Comparison of ENCODE assay signal across 26 cellular contexts in the genomic region with DNA sequence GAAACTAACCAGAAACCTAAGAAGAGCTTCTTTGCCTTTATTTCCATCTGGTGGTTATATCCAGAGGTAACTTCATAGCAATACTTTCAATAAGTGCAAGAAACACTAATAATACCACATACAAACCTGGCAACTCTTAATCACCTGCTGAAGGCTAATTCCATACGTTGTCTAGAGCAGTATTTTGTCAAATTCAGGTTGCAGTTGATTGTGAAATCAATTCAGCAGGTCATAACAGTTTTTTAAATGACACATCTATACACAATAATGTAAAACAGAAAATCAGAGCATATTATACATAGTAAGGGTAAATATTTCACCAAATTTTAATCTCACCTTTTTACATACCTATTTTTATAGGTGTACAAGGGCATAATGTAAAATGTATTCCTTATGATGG. TPM values are rescaled to one million over a fixed set of nuclear protein-coding genes. Genes with fewer than 3 reads are reported as not detected.
A peak's percentile ranks its signal among the peaks of the same experiment; 100 is the strongest.
DNase-seq lines count a peak whose midpoint lies in the region; ATAC-seq, FAIRE-seq and TF ChIP-seq lines count a peak whose summit lies in the region.
"Had no signal": no experiment of that assay in that cellular context is flagged by ENCODE, and none has a peak within 500 bp of the region (broad histone marks: within the 10 kb centered on the region; RNA-seq: fewer than 3 reads in every experiment).

No MANE protein-coding gene starts in this region.

- no peak for TF ChIP-seq EP300 in K562 (IDR thresholded peaks at IDR 0.05; ENCODE audit: low read length)
- no peak for TF ChIP-seq EP300 in HepG2 (IDR thresholded peaks at IDR 0.05; ENCODE audit: low read depth in 2 of 2, low read length in 2 of 2)
- TF ChIP-seq EP300 in HepG2 (CRISPR knock-in tag; IDR thresholded peaks at IDR 0.05; ENCODE audit: borderline replicate concordance) = no peak
- TF ChIP-seq EP300 in neural cell (conservative IDR thresholded peaks at IDR 0.05; ENCODE audit: poor library complexity, severe bottlenecking) = no peak

- no peaks in the 10 kb centered on the region for H3K4me1 ChIP-seq in K562 (replicated peaks in 1 of 2; ENCODE audit: control insufficient read depth in 2 of 2, insufficient read depth in 2 of 2, low read length in 2 of 2)
- H3K4me1 ChIP-seq in HepG2 (ENCODE audit: insufficient read depth, low read length) = no peaks in the 10 kb centered on the region
- 0 out of 2 replicates have a peak, but pooled peaks cover 4% of the 10 kb centered on the region for H3K4me1 ChIP-seq in Caco-2

- no peak overlapping the region for H3K27ac ChIP-seq in K562 (ENCODE audit: extremely low read depth, low read depth, low read length)
- no peak overlapping the region for H3K27ac ChIP-seq in HepG2 (ENCODE audit: extremely low read length, insufficient read depth, low read length)
- no peak overlapping the region for H3K27ac ChIP-seq in neural cell (ENCODE audit: low read length)
- H3K27ac ChIP-seq: 22Rv1, BLaER1, C4-2B, GM23248 had no signal

- H3K9me3 Mint-ChIP-seq in activated CD4-positive, alpha-beta memory T cell treated with anti-CD3 and anti-CD28 coated beads, Interleukin-2, amount 10 ng/mL, durations not matched to agents 7 days and 5 days = no peaks in the 10 kb centered on the region
- no peaks in the 10 kb centered on the region for H3K9me3 Mint-ChIP-seq in Caco-2 (ENCODE audit: unreplicated experiment)
- H3K9me3 Mint-ChIP-seq: CD4-positive, CD25-positive, alpha-beta regulatory T cell; CD8-positive, alpha-beta T cell had no signal

- BruUV-seq in K562 (replicated peaks; lab: Mats Ljungman, UMichigan) = no TSS peak
- no TSS peak for BruUV-seq in HepG2 (replicated peaks; lab: Mats Ljungman, UMichigan)
- no TSS peak for BruUV-seq in Caco-2 (replicated peaks; lab: Mats Ljungman, UMichigan)

- no peak overlapping the region for H3K4me3 ChIP-seq in K562
- no peak overlapping the region for H3K4me3 ChIP-seq in HepG2 (replicated peaks in 1 of 3; ENCODE audit: insufficient read depth in 1 of 3, low read depth in 2 of 3, low read length in 3 of 3)
- no peak overlapping the region for H3K4me3 ChIP-seq in neural cell (ENCODE audit: low read length)
- H3K4me3 ChIP-seq in Caco-2 (ENCODE audit: low read depth, low read length) = no peak overlapping the region
- H3K4me3 ChIP-seq: BLaER1, GM12878, GM23248 had no signal

- peak; percentile 39 for DNase-seq in NCI-H2171 treated with DMSO at 0.1 percent for 48 hours (lab: John Stamatoyannopoulos, UW)
- DNase-seq in NCI-H2171 (lab: John Stamatoyannopoulos, UW) = no peak
- DNase-seq in K562 (ENCODE audit: extremely low read depth in 1 of 4, low spot score in 3 of 4) = no peak
- no peak for DNase-seq in HepG2 (ENCODE audit: low spot score)
- DNase-seq in SHP77 (lab: John Stamatoyannopoulos, UW) = no peak
- no peak for DNase-seq in activated CD4-positive, alpha-beta memory T cell treated with anti-CD3 and anti-CD28 coated beads, Interleukin-2, amount 10 ng/mL, durations not matched to agents 7 days and 5 days
- no peak for DNase-seq in Caco-2
- DNase-seq: CD4-positive, CD25-positive, alpha-beta regulatory T cell; CD8-positive, alpha-beta T cell; DMS 273 treated with DMSO at 0.1 percent for 48 hours; DMS79; EL; GDM1; GM23248; H7; HCEC 1CT had no signal

- TF ChIP-seq RAD21 in K562 (CRISPR knock-in tag; conservative IDR thresholded peaks at IDR 0.05 in 1 of 2, IDR thresholded peaks at IDR 0.05 in 1 of 2) = no peak
- TF ChIP-seq RAD21 in HepG2 (CRISPR knock-in tag; IDR thresholded peaks at IDR 0.05) = no peak
- no peak for TF ChIP-seq RAD21 in neural cell (conservative IDR thresholded peaks at IDR 0.05)

- CTCF ChIA-PET in K562 (lab: Yijun Ruan, JAX; ENCODE audit: low intra/inter-chr PET ratio) = no interaction called here
- CTCF ChIA-PET in HepG2 (lab: Yijun Ruan, JAX; ENCODE audit: low intra/inter-chr PET ratio, low total read pairs) = no interaction called here
- CTCF ChIA-PET in activated CD4-positive, alpha-beta memory T cell treated with anti-CD3 and anti-CD28 coated beads, Interleukin-2, amount 10 ng/mL, durations not matched to agents 7 days and 5 days (lab: Charles Lee) = interaction anchor here (1.1 to 3.0 kb wide), 6 partner anchors 10 to 192 kb away, joined by 3 to 18 read pairs (median 10); no protein-coding TSS in a partner anchor
- CTCF ChIA-PET in Caco-2 (lab: Charles Lee) = interaction anchor here (1.5 kb wide), 1 partner anchor 192 kb away, joined by 9 read pairs; no protein-coding TSS in a partner anchor

- H3K27me3 ChIP-seq in K562 (ENCODE audit: control insufficient read depth in 2 of 2, insufficient read depth in 2 of 2, low read length in 2 of 2) (no peaks in the 10 kb centered on the region), HepG2 (ENCODE audit: control insufficient read depth in 1 of 2, insufficient read depth in 2 of 2, low read length in 2 of 2) (no peaks in the 10 kb centered on the region), neural cell (ENCODE audit: insufficient read depth, low read depth, low read length) (no peaks in the 10 kb centered on the region), Caco-2 (replicated peaks; ENCODE audit: control insufficient read depth, insufficient read depth, low read length) (no peaks in the 10 kb centered on the region)
- H3K27me3 ChIP-seq: BLaER1 had no signal

- H3K36me3 ChIP-seq in K562 (ENCODE audit: control insufficient read depth, insufficient read depth, low read length) (peaks cover 56% of the 10 kb centered on the region), HepG2 (replicated peaks in 1 of 2; ENCODE audit: control insufficient read depth in 1 of 2, insufficient read depth in 2 of 2, low read length in 2 of 2) (peaks cover 25 to 65% of the 10 kb centered on the region in 2 experiments), neural cell (ENCODE audit: insufficient read depth, low read length) (no peaks in the 10 kb centered on the region), Caco-2 (ENCODE audit: control insufficient read depth, insufficient read depth, low read length) (peaks cover 3% of the 10 kb centered on the region)

- no peaks in the 10 kb centered on the region for H3K9me2 ChIP-seq in neural cell (ENCODE audit: insufficient read depth, low read length)

- no peaks in the 10 kb centered on the region for H4K20me1 ChIP-seq in K562 (replicated peaks; ENCODE audit: control insufficient read depth, insufficient read depth, low read length)
- H4K20me1 ChIP-seq in HepG2 (ENCODE audit: insufficient read depth, low read length) = no peaks in the 10 kb centered on the region
- H4K20me1 ChIP-seq in neural cell (ENCODE audit: insufficient read depth) = no peaks in the 10 kb centered on the region

- no peak for FAIRE-seq in K562 (lab: Jason Lieb, UNC)
- FAIRE-seq in HepG2 (lab: Jason Lieb, UNC) = no peak
- FAIRE-seq: A204.1, D721Med, GM12878, GM19239, H1 had no signal

- WGBS in K562 (ENCODE audit: insufficient coverage, low coverage, missing lambda C conversion rate) = 59% methylated on average over 1 of the region's 1 CpG
- 93% methylated on average over 1 of the region's 1 CpG for WGBS in HepG2 (ENCODE audit: low lambda C conversion rate)

- no peaks in the 10 kb centered on the region for H3K27me3 Mint-ChIP-seq in activated CD4-positive, alpha-beta memory T cell treated with anti-CD3 and anti-CD28 coated beads, Interleukin-2, amount 10 ng/mL, durations not matched to agents 7 days and 5 days
- H3K27me3 Mint-ChIP-seq in Caco-2 (ENCODE audit: insufficient read depth, unreplicated experiment) = no peaks in the 10 kb centered on the region
- H3K27me3 Mint-ChIP-seq: CD4-positive, CD25-positive, alpha-beta regulatory T cell had no signal

- no peak overlapping the region for H3K27ac Mint-ChIP-seq in activated CD4-positive, alpha-beta memory T cell treated with anti-CD3 and anti-CD28 coated beads, Interleukin-2, amount 10 ng/mL, durations not matched to agents 7 days and 5 days
- H3K27ac Mint-ChIP-seq in Caco-2 (ENCODE audit: unreplicated experiment) = no peak overlapping the region
- H3K27ac Mint-ChIP-seq: B cell; CD4-positive, CD25-positive, alpha-beta regulatory T cell had no signal

- no peak for TF ChIP-seq CTCF in K562 (IDR thresholded peaks at IDR 0.05 in 2 of 3, conservative IDR thresholded peaks at IDR 0.05 in 1 of 3; ENCODE audit: insufficient read depth in 2 of 3, low read depth in 1 of 3, low read length in 3 of 3)
- no peak for TF ChIP-seq CTCF in HepG2 (CRISPR knock-in tag; IDR thresholded peaks at IDR 0.05)
- peak; percentile 26 for TF ChIP-seq CTCF in neural cell (IDR thresholded peaks at IDR 0.05; ENCODE audit: poor library complexity, severe bottlenecking)
- no peak for TF ChIP-seq CTCF in Caco-2 (IDR thresholded peaks at IDR 0.05; ENCODE audit: insufficient read depth in 1 of 2, low read depth in 1 of 2, low read length in 1 of 2, severe bottlenecking in 1 of 2, unreplicated experiment in 1 of 2)

- H2AFZ ChIP-seq in K562 (ENCODE audit: low read depth, low read length) (no peak overlapping the region), HepG2 (ENCODE audit: low read length) (no peak overlapping the region), neural cell (ENCODE audit: low read depth, low read length) (no peak overlapping the region)
- H2AFZ ChIP-seq: GM23248 had no signal

- H3K9ac ChIP-seq in K562 (ENCODE audit: insufficient read depth in 1 of 2, low read depth in 2 of 2, low read length in 2 of 2) (no peak overlapping the region), HepG2 (ENCODE audit: insufficient read depth, low read depth, low read length) (no peak overlapping the region), neural cell (ENCODE audit: low read length) (no peak overlapping the region)
- H3K9ac ChIP-seq: BLaER1, GM23248 had no signal

- peaks cover 8% of the 10 kb centered on the region for H3K4me1 Mint-ChIP-seq in activated CD4-positive, alpha-beta memory T cell treated with anti-CD3 and anti-CD28 coated beads, Interleukin-2, amount 10 ng/mL, durations not matched to agents 7 days and 5 days
- no peaks in the 10 kb centered on the region for H3K4me1 Mint-ChIP-seq in Caco-2 (ENCODE audit: low read depth, unreplicated experiment)
- H3K4me1 Mint-ChIP-seq: B cell had no signal

- H3K9me1 ChIP-seq in K562 (ENCODE audit: control insufficient read depth, insufficient read depth, low read length) = no peaks in the 10 kb centered on the region

- ATAC-seq in K562 (no peak), HepG2 (no peak)
- ATAC-seq: CD8-positive, alpha-beta T cell; GM12878 had no signal

- POLR2A ChIA-PET in K562 (lab: Yijun Ruan, JAX) (no interaction called here), HepG2 (lab: Yijun Ruan, JAX) (no interaction called here), Caco-2 (lab: Charles Lee) (no interaction called here)
- POLR2A ChIA-PET in activated CD4-positive, alpha-beta memory T cell treated with anti-CD3 and anti-CD28 coated beads, Interleukin-2, amount 10 ng/mL, durations not matched to agents 7 days and 5 days (lab: Charles Lee) = no interaction called here

- H3F3A ChIP-seq in neural cell (ENCODE audit: insufficient read depth, low read length, poor library complexity, severe bottlenecking) = no peaks in the 10 kb centered on the region

- intact Hi-C loops in K562 (cut with micrococcal nuclease) (no loop called here), HepG2 (cut with micrococcal nuclease; ENCODE audit: unreplicated experiment) (no loop called here), Caco-2 (cut with micrococcal nuclease; ENCODE audit: unreplicated experiment) (no loop called here)

- TF ChIP-seq POLR2A in K562 (conservative IDR thresholded peaks at IDR 0.05) = no peak
- no peak for TF ChIP-seq POLR2A in HepG2 (IDR thresholded peaks at IDR 0.05; ENCODE audit: insufficient read depth in 1 of 2, low read depth in 2 of 2, low read length in 2 of 2)

- peaks cover 25% of the 10 kb centered on the region for H3K36me3 Mint-ChIP-seq in activated CD4-positive, alpha-beta memory T cell treated with anti-CD3 and anti-CD28 coated beads, Interleukin-2, amount 10 ng/mL, durations not matched to agents 7 days and 5 days (ENCODE audit: low read depth)
- peaks cover 51% of the 10 kb centered on the region for H3K36me3 Mint-ChIP-seq in Caco-2 (ENCODE audit: insufficient read depth, unreplicated experiment)

- no peaks in the 10 kb centered on the region for H3K9me3 ChIP-seq in K562 (replicated peaks; ENCODE audit: control insufficient read depth, insufficient read depth, low read depth, low read length)
- H3K9me3 ChIP-seq in HepG2 (ENCODE audit: low read length) = no peaks in the 10 kb centered on the region
- no peaks in the 10 kb centered on the region for H3K9me3 ChIP-seq in neural cell (ENCODE audit: low read length)
- no peaks in the 10 kb centered on the region for H3K9me3 ChIP-seq in Caco-2
- H3K9me3 ChIP-seq: BLaER1 had no signal

- H3K4me2 ChIP-seq in K562 (ENCODE audit: insufficient read depth, low read length) (no peak overlapping the region), HepG2 (ENCODE audit: low read depth, low read length) (no peak overlapping the region), neural cell (ENCODE audit: low read length) (no peak overlapping the region)
- H3K4me2 ChIP-seq: BLaER1 had no signal

- H3K4me3 Mint-ChIP-seq in activated CD4-positive, alpha-beta memory T cell treated with anti-CD3 and anti-CD28 coated beads, Interleukin-2, amount 10 ng/mL, durations not matched to agents 7 days and 5 days = no peak overlapping the region
- no peak overlapping the region for H3K4me3 Mint-ChIP-seq in Caco-2 (ENCODE audit: unreplicated experiment)
- H3K4me3 Mint-ChIP-seq: B cell; CD4-positive, CD25-positive, alpha-beta regulatory T cell; CD8-positive, alpha-beta T cell had no signal

- in situ Hi-C loops in K562 (cut with MboI) = no loop called here
- in situ Hi-C loops in HepG2 (cut with HindIII; ENCODE audit: extremely low pct_ligation_motif_present, low pct_unique_long_range_greater_than_20kb) = no loop called here

- H3K79me2 ChIP-seq in K562 (ENCODE audit: control insufficient read depth, insufficient read depth, low read length) (no peaks in the 10 kb centered on the region), HepG2 (ENCODE audit: insufficient read depth, low read length) (no peaks in the 10 kb centered on the region), neural cell (replicated peaks; ENCODE audit: insufficient read depth, low read length) (no peaks in the 10 kb centered on the region)

RNA-seq across cellular contexts. Expression of a gene that starts 42.0 kb away (rescaled TPM):
- 50.7 and 123 TPM in 2 replicates for total RNA-seq in K562 (2011; cell fraction: chromatin; rRNA removed; ENCODE audit: low replicate concordance)
- 30.4 and 36.8 TPM in 2 replicates for total RNA-seq in K562 (2011; cell fraction: nucleolus; rRNA removed)
- 80.4 and 108 TPM in 2 replicates for total RNA-seq in K562 (2011; cell fraction: nucleoplasm; rRNA removed)
- total RNA-seq in K562 (2014; rRNA removed) (40.0 and 43.7 TPM in 2 replicates), K562 (2014; rRNA removed; fragmentation: Illumina TruSeq; extraction: Trizol) (70.4 and 73.6 TPM in 2 replicates), K562 (2015; rRNA removed; fragmentation: Illumina TruSeq; extraction: Trizol) (76.7 and 77.1 TPM in 2 replicates), K562 (2021) (30.3 and 31.5 TPM in 2 replicates), HepG2 (2016; rRNA removed; fragmentation: Illumina TruSeq; extraction: Trizol) (153 and 198 TPM in 2 replicates), Caco-2 (2022) (71.6 and 77.6 TPM in 2 replicates)
- polyA plus RNA-seq in K562 (2011; rRNA removed) (29.2 and 44.3 TPM in 2 replicates), K562 (2014; fragmentation: Illumina TruSeq; extraction: Trizol) (61.1 and 78.4 TPM in 2 replicates), K562 (2014; fragmentation: Nextera tagmentation; extraction: Ambion mirVana) (10 to 100 TPM; 33.4 to 61.7 TPM), K562 (2014; rRNA removed) (57.5 and 65.0 TPM in 2 replicates), HepG2 (2011; rRNA removed) (59.8 and 78.6 TPM in 2 replicates), neural cell (197 and 201 TPM in 2 replicates)
- polyA plus RNA-seq in K562 (2011; cell fraction: cytosol; rRNA removed) = 6.2 and 13.8 TPM in 2 replicates
- 10.1 and 10.6 TPM in 2 replicates for polyA plus RNA-seq in K562 (2011; cell fraction: nucleus; rRNA removed)
- 33.8 and 53.4 TPM in 2 replicates for polyA plus RNA-seq in K562 (2012)
- 40.5 and 47.0 TPM in 2 replicates for polyA minus RNA-seq in K562 (2011; rRNA and poly(A)+ RNA removed)
- polyA minus RNA-seq in K562 (2011; cell fraction: cytosol; rRNA and poly(A)+ RNA removed) = 7.4 and 16.0 TPM in 2 replicates
- polyA minus RNA-seq in K562 (2011; cell fraction: nucleus; rRNA and poly(A)+ RNA removed) = 16.4 and 24.8 TPM in 2 replicates
- 62.1 and 75.2 TPM in 2 replicates for total RNA-seq in HepG2 (2016; cell fraction: cytosol; rRNA removed; fragmentation: Illumina TruSeq; extraction: Trizol; ENCODE audit: low read depth)
- 158 and 200 TPM in 2 replicates for total RNA-seq in HepG2 (2016; cell fraction: insoluble cytoplasmic fraction; rRNA removed; fragmentation: Illumina TruSeq; extraction: Trizol)
- 94.4 and 95.7 TPM in 2 replicates for total RNA-seq in HepG2 (2016; cell fraction: membrane; rRNA removed; fragmentation: Illumina TruSeq; extraction: Trizol)
- 114 and 122 TPM in 2 replicates for total RNA-seq in HepG2 (2016; cell fraction: nucleus; rRNA removed; fragmentation: Illumina TruSeq; extraction: Trizol)
- polyA plus RNA-seq in HepG2 (2011; cell fraction: cytosol; rRNA removed) = 47.6 and 66.3 TPM in 2 replicates
- polyA plus RNA-seq in HepG2 (2011; cell fraction: nucleus; rRNA removed) = 20.8 and 33.7 TPM in 2 replicates
- polyA plus RNA-seq in HepG2 (2012) = 118 and 187 TPM in 2 replicates
- polyA plus RNA-seq in HepG2 (2016; cell fraction: cytosol; fragmentation: Illumina TruSeq; extraction: Trizol; ENCODE audit: low read depth) = 54.9 and 57.9 TPM in 2 replicates
- polyA plus RNA-seq in HepG2 (2016; cell fraction: insoluble cytoplasmic fraction; fragmentation: Illumina TruSeq; extraction: Trizol; ENCODE audit: low read depth) = 250 and 275 TPM in 2 replicates
- 82.6 and 88.7 TPM in 2 replicates for polyA plus RNA-seq in HepG2 (2016; cell fraction: membrane; fragmentation: Illumina TruSeq; extraction: Trizol; ENCODE audit: low read depth)
- 118 and 119 TPM in 2 replicates for polyA plus RNA-seq in HepG2 (2016; cell fraction: nucleus; fragmentation: Illumina TruSeq; extraction: Trizol; ENCODE audit: insufficient read depth, low read depth)
- polyA minus RNA-seq in HepG2 (2011; rRNA and poly(A)+ RNA removed; ENCODE audit: low replicate concordance) = 11.4 and 17.2 TPM in 2 replicates
- polyA minus RNA-seq in HepG2 (2011; cell fraction: cytosol; rRNA and poly(A)+ RNA removed) = 30.3 and 32.7 TPM in 2 replicates
- 95.4 and 106 TPM in 2 replicates for polyA minus RNA-seq in HepG2 (2011; cell fraction: nucleus; rRNA and poly(A)+ RNA removed)
- polyA minus RNA-seq in neural cell = 85.5 and 140 TPM in 2 replicates
- total RNA-seq in activated CD4-positive, alpha-beta memory T cell treated with anti-CD3 and anti-CD28 coated beads, Interleukin-2, amount 10 ng/mL, durations not matched to agents 7 days and 5 days = 10 to 100 TPM; 35.1 to 36.2 TPM

Comparison
In these comparisons a context has a peak if more than half of its experiments do, and no peak if none do; other contexts are left out.
1. CTCF ChIA-PET loops: an anchor here in activated CD4-positive, alpha-beta memory T cell treated with anti-CD3 and anti-CD28 coated beads, Interleukin-2, amount 10 ng/mL, durations not matched to agents 7 days and 5 days (1.1 to 3.0 kb wide) and Caco-2 (1.5 kb wide); none called in K562 and HepG2.